1 cellular context compared by ENCODE assay signal in genomic region chr2:216502776-216503629, GRCh38.
TF ChIP-seq lines count a peak whose summit lies in the region.

No MANE protein-coding gene starts in this region.

TF ChIP-seq in GM23338, 12 proteins besides CTCF, POLR2A, EP300 and RAD21 (continued from another document):
- TF ChIP-seq, protein P1, sequence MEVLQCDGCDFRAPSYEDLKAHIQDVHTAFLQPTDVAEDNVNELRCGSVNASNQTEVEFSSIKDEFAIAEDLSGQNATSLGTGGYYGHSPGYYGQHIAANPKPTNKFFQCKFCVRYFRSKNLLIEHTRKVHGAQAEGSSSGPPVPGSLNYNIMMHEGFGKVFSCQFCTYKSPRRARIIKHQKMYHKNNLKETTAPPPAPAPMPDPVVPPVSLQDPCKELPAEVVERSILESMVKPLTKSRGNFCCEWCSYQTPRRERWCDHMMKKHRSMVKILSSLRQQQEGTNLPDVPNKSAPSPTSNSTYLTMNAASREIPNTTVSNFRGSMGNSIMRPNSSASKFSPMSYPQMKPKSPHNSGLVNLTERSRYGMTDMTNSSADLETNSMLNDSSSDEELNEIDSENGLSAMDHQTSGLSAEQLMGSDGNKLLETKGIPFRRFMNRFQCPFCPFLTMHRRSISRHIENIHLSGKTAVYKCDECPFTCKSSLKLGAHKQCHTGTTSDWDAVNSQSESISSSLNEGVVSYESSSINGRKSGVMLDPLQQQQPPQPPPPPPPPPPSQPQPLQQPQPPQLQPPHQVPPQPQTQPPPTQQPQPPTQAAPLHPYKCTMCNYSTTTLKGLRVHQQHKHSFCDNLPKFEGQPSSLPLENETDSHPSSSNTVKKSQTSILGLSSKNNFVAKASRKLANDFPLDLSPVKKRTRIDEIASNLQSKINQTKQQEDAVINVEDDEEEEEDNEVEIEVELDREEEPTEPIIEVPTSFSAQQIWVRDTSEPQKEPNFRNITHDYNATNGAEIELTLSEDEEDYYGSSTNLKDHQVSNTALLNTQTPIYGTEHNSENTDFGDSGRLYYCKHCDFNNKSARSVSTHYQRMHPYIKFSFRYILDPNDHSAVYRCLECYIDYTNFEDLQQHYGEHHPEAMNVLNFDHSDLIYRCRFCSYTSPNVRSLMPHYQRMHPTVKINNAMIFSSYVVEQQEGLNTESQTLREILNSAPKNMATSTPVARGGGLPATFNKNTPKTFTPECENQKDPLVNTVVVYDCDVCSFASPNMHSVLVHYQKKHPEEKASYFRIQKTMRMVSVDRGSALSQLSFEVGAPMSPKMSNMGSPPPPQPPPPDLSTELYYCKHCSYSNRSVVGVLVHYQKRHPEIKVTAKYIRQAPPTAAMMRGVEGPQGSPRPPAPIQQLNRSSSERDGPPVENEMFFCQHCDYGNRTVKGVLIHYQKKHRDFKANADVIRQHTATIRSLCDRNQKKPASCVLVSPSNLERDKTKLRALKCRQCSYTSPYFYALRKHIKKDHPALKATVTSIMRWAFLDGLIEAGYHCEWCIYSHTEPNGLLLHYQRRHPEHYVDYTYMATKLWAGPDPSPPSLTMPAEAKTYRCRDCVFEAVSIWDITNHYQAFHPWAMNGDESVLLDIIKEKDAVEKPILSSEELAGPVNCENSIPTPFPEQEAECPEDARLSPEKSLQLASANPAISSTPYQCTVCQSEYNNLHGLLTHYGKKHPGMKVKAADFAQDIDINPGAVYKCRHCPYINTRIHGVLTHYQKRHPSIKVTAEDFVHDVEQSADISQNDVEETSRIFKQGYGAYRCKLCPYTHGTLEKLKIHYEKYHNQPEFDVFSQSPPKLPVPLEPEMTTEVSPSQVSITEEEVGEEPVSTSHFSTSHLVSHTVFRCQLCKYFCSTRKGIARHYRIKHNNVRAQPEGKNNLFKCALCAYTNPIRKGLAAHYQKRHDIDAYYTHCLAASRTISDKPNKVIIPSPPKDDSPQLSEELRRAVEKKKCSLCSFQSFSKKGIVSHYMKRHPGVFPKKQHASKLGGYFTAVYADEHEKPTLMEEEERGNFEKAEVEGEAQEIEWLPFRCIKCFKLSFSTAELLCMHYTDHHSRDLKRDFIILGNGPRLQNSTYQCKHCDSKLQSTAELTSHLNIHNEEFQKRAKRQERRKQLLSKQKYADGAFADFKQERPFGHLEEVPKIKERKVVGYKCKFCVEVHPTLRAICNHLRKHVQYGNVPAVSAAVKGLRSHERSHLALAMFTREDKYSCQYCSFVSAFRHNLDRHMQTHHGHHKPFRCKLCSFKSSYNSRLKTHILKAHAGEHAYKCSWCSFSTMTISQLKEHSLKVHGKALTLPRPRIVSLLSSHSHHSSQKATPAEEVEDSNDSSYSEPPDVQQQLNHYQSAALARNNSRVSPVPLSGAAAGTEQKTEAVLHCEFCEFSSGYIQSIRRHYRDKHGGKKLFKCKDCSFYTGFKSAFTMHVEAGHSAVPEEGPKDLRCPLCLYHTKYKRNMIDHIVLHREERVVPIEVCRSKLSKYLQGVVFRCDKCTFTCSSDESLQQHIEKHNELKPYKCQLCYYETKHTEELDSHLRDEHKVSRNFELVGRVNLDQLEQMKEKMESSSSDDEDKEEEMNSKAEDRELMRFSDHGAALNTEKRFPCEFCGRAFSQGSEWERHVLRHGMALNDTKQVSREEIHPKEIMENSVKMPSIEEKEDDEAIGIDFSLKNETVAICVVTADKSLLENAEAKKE (CRISPR knock-in tag; IDR thresholded peaks at IDR 0.05): no peak
- no peak for TF ChIP-seq REST (IDR thresholded peaks at IDR 0.05; ENCODE audit: unreplicated experiment)
- TF ChIP-seq POLR2AphosphoS5 (IDR thresholded peaks at IDR 0.05; ENCODE audit: low read depth): peak; percentile 21
